Comparison of ENCODE assay signal across 8 cellular contexts in the genomic region with DNA sequence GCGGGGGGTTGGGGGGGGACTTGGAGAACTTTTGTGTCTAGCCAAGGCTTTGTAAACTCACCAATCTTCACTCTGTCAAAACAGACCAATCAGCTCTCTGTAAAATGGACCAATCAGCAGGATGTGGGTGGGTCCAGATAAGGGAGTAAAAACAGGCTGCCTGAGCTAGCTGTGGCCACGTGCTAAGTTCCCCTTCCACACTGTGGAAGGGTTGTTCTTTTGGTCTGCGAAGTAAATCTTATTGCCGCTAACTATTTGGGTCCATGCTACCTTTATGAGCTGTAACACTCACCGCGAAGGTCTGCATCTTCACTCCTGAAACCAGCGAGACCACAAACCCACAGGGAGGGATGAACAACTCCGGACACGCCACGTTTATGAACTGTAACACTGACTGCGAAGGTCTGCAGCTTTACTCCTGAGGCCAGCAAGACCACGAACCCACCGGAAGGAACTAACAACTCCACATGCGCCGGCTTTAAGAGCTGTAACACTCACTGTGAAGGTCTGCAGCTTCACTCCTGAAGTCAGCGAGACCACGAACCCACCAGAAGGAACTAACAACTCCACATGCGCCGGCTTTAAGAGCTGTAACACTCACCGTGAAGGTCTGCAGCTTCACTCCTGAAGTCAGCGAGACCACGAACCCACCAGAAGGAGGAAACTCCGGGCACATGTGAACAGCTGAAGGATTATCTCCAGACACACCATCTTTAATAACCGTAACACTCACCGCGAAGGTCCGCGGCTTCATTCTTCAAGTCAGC.
DNase-seq lines count a peak whose midpoint lies in the region; ATAC-seq and TF ChIP-seq lines count a peak whose summit lies in the region.
"Not testable (repeated sequence)": the region's sequence is repeated elsewhere in the genome, so short reads cannot be mapped to it uniquely, and the experiment has no call there.

No MANE protein-coding gene starts in this region.

- not testable (repeated sequence) for TF ChIP-seq CTCF in DOHH2 (IDR thresholded peaks at IDR 0.05; ENCODE audit: low read depth, low read length, poor library complexity, severe bottlenecking)

- ATAC-seq in GM19328 (IDR thresholded peaks at IDR 0.05; ENCODE audit: unreplicated experiment) (peak; percentile 71), HG02588 (IDR thresholded peaks at IDR 0.05; ENCODE audit: unreplicated experiment) (peak; percentile 77), HG03175 (IDR thresholded peaks at IDR 0.05; ENCODE audit: unreplicated experiment) (peak; percentile 91)

- not testable (repeated sequence) for H3K27me3 ChIP-seq in DOHH2 (ENCODE audit: control insufficient read depth, low read length)

- 0 out of 2 replicates have a peak overlapping the region, but pooled peaks have one; percentile 10 for H3K4me2 ChIP-seq in DOHH2 (ENCODE audit: low read length)

- H3K4me1 ChIP-seq in DOHH2 (ENCODE audit: control insufficient read depth, low read length), result not testable (repeated sequence)

- not testable (repeated sequence) for H3K79me2 ChIP-seq in DOHH2 (ENCODE audit: control insufficient read depth, low read length)

- not testable (repeated sequence) for H3K27ac ChIP-seq in DOHH2 (ENCODE audit: low read depth, low read length)

- DNase-seq in OCI-M1 (lab: John Stamatoyannopoulos, UW) (peak; percentile 10), erythroblast (lab: John Stamatoyannopoulos, UW) (peak; percentile 8 to 26)
- peak; percentile 8 for DNase-seq in activated CD8-positive, alpha-beta memory T cell treated with anti-CD3 and anti-CD28 coated beads, Interleukin-2, amount 50 U/mL, for 24 hours (ENCODE audit: extremely low read depth)
- DNase-seq in stimulated activated CD8-positive, alpha-beta memory T cell treated with anti-CD3 and anti-CD28 coated beads, Interleukin-4, amount 100 ng/mL, for 24 hours (ENCODE audit: low read depth), result peak; percentile 12

- not testable (repeated sequence) for H3K4me3 ChIP-seq in DOHH2 (ENCODE audit: low read length)

- H3K36me3 ChIP-seq in DOHH2 (ENCODE audit: control insufficient read depth, low read length), result not testable (repeated sequence)

- H3K9me2 ChIP-seq in DOHH2 (replicated peaks; ENCODE audit: control insufficient read depth, low read length), result not testable (repeated sequence)

- not testable (repeated sequence) for H4K20me1 ChIP-seq in DOHH2 (ENCODE audit: control insufficient read depth, insufficient read depth, low read depth, low read length)

- H3K9me3 ChIP-seq in DOHH2 (ENCODE audit: control insufficient read depth, insufficient read depth, low read length), result not testable (repeated sequence)

- not testable (repeated sequence) for H3F3A ChIP-seq in DOHH2 (ENCODE audit: control insufficient read depth, insufficient read depth)

- TF ChIP-seq POLR2A in erythroblast (IDR thresholded peaks at IDR 0.05; ENCODE audit: low read length), result not testable (repeated sequence)
